9 cellular contexts compared by ENCODE assay signal in genomic region chr3:40310690-40311089, GRCh38. TPM values are rescaled to one million over a fixed set of nuclear protein-coding genes. Genes with fewer than 3 reads are reported as not detected.
DNase-seq lines count a peak whose midpoint lies in the region; ATAC-seq, FAIRE-seq and TF ChIP-seq lines count a peak whose summit lies in the region.
"Had no signal": no experiment of that assay in that cellular context is flagged by ENCODE, and none has a peak within 500 bp of the region (broad histone marks: within the 10 kb centered on the region; RNA-seq: fewer than 3 reads in every experiment).

No MANE protein-coding gene starts in this region.

- H3K9me3 ChIP-seq in WERI-Rb-1 (ENCODE audit: severe bottlenecking) (no peaks in the 10 kb centered on the region), gastroesophageal sphincter (no peaks in the 10 kb centered on the region)

- no peak for ATAC-seq in gastroesophageal sphincter

- peak overlapping the region; percentile 95 for H3K27ac ChIP-seq in WERI-Rb-1
- peak overlapping the region; percentile 92 to 98 (median 98) for H3K27ac ChIP-seq in gastroesophageal sphincter

- peaks cover 32% of the 10 kb centered on the region for H3K36me3 ChIP-seq in WERI-Rb-1
- H3K36me3 ChIP-seq in gastroesophageal sphincter: peaks cover 0 to 37% of the 10 kb centered on the region in 2 donors

- H3K27me3 ChIP-seq in WERI-Rb-1 (ENCODE audit: insufficient read depth, low read depth, severe bottlenecking) (no peaks in the 10 kb centered on the region), gastroesophageal sphincter (no peaks in the 10 kb centered on the region)

- no peak for FAIRE-seq in D721Med (lab: Jason Lieb, UNC)
- FAIRE-seq: A204.1 had no signal

- H3K4me3 ChIP-seq in WERI-Rb-1 (ENCODE audit: low read depth, low read length) (peak overlapping the region; percentile 95), gastroesophageal sphincter (peak overlapping the region; percentile 88 to 95), skeletal muscle cell (ENCODE audit: low read depth, low read length) (peak overlapping the region; percentile 89)

- peaks cover 0 to 50% (median 8%) of the 10 kb centered on the region in 3 donors for H3K4me1 ChIP-seq in gastroesophageal sphincter

- TF ChIP-seq CTCF in WERI-Rb-1 (IDR thresholded peaks at IDR 0.05; ENCODE audit: low read depth, low read length) (no peak), gastroesophageal sphincter (IDR thresholded peaks at IDR 0.05) (no peak), D721Med (IDR thresholded peaks at IDR 0.05; ENCODE audit: insufficient read depth, missing control alignments) (no peak)

- no peak for TF ChIP-seq EP300 in gastroesophageal sphincter (IDR thresholded peaks at IDR 0.05)

- peak; percentile 5 for DNase-seq in DMS79 treated with DMSO at 0.1 percent for 48 hours (lab: John Stamatoyannopoulos, UW)
- no peak for DNase-seq in DMS79 (lab: John Stamatoyannopoulos, UW)
- no peak for DNase-seq in WERI-Rb-1
- no peak for DNase-seq in skeletal muscle cell (ENCODE audit: low read depth)
- DNase-seq in DMS114 treated with DMSO at 0.1 percent for 48 hours (lab: John Stamatoyannopoulos, UW; ENCODE audit: unreplicated experiment): no peak
- no peak for DNase-seq in D721Med (ENCODE audit: insufficient read length, low spot score)
- DNase-seq in NOMO-1 treated with dmso at 0.1 percent for 144 hours (lab: John Stamatoyannopoulos, UW; ENCODE audit: unreplicated experiment): no peak

- WGBS in gastroesophageal sphincter (ENCODE audit: low coverage in 1 of 2), 2 donors: 1 to 2% methylated on average over 6 of the region's 6 CpGs

- no peak for TF ChIP-seq POLR2A in gastroesophageal sphincter (IDR thresholded peaks at IDR 0.05)

RNA-seq across cellular contexts. Expression of gene EIF1B, which starts 1.2 kb away (rescaled TPM):
- total RNA-seq in gastroesophageal sphincter: 10 to 100 TPM; 26.8 to 49.2 (median 38.0) TPM
